In the genomic region with DNA sequence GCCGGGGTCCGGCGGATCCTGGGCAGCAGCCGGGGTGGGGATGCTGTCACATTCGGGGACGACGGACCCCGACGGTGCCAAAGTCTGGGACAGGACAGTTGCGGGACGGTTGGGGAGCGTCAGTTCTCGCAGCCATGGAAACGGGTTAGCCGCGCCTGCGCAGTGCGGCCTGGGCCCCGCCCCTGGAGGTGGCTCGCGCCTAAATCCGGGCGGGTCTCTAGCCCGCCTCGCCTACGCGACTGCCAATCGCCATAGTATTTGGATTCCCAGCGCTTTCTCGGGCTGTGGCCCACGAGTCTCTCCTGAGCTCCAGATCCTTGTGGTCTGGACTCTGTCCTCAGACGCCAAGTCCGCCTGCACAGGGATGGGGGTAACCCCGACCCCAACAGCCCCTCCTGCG, we compare ENCODE assay signal across 8 cellular contexts. TPM values are rescaled to one million over a fixed set of nuclear protein-coding genes. Genes with fewer than 3 reads are reported as not detected.
DNase-seq lines count a peak whose midpoint lies in the region; ATAC-seq, FAIRE-seq and TF ChIP-seq lines count a peak whose summit lies in the region.

ZMYND10 (minus strand) TSS at position 147 of the 400 bp plus-strand sequence. CDS start 153 bp downstream, outside the sequence.

- ATAC-seq in upper lobe of left lung (ENCODE audit: low FRiP score in 2 of 2) (peak; percentile 23 to 68), GM19328 (IDR thresholded peaks at IDR 0.05; ENCODE audit: unreplicated experiment) (no peak)

- H3K27me3 ChIP-seq in NT2/D1 (ENCODE audit: insufficient read depth, insufficient read length) (peaks cover 36% of the 10 kb centered on the region), osteoblast (ENCODE audit: insufficient read depth, low read length) (no peaks in the 10 kb centered on the region), upper lobe of left lung (no peaks in the 10 kb centered on the region)

- H3K27ac Mint-ChIP-seq in activated T-helper 2 cell treated with anti-CD3 and anti-CD28 coated beads, Interferon-gamma antibody, Interleukin-2, Interleukin-4, amounts not matched to agents 10 μg/mL and 5 μg/mL and 100 μg/mL, durations not matched to agents 14 hours and 24 hours and 36 hours: peak within 1 kb of the TSS; percentile 60

- peak; percentile 80 for DNase-seq in GM12891 (ENCODE audit: insufficient read length, low spot score)
- peak; percentile 54 for DNase-seq in NT2/D1 (ENCODE audit: low read depth, low spot score)
- peak; percentile 79 for DNase-seq in activated T-helper 2 cell treated with anti-CD3 and anti-CD28 coated beads, Interferon-gamma antibody, Interleukin-2, Interleukin-4, amounts not matched to agents 10 μg/mL and 5 μg/mL and 100 μg/mL, durations not matched to agents 14 hours and 24 hours and 36 hours (ENCODE audit: low spot score)
- DNase-seq in fibroblast of villous mesenchyme (ENCODE audit: low read depth): peak; percentile 51
- peak; percentile 98 for DNase-seq in osteoblast (ENCODE audit: insufficient read length, low spot score, missing footprints)
- peak; percentile 73 to 96 for DNase-seq in upper lobe of left lung
- DNase-seq in foreskin melanocyte: no peak

- H3K36me3 Mint-ChIP-seq in activated T-helper 2 cell treated with anti-CD3 and anti-CD28 coated beads, Interferon-gamma antibody, Interleukin-2, Interleukin-4, amounts not matched to agents 10 μg/mL and 5 μg/mL and 100 μg/mL, durations not matched to agents 14 hours and 24 hours and 36 hours (ENCODE audit: low read depth): peaks cover 29% of the 10 kb centered on the region

- peak within 1 kb of the TSS; percentile 94 for H2AFZ ChIP-seq in osteoblast (ENCODE audit: low read length)

- H3K4me1 Mint-ChIP-seq in activated T-helper 2 cell treated with anti-CD3 and anti-CD28 coated beads, Interferon-gamma antibody, Interleukin-2, Interleukin-4, amounts not matched to agents 10 μg/mL and 5 μg/mL and 100 μg/mL, durations not matched to agents 14 hours and 24 hours and 36 hours (ENCODE audit: low read depth): peaks cover 30% of the 10 kb centered on the region

- no peaks in the 10 kb centered on the region for H3K9me3 Mint-ChIP-seq in activated T-helper 2 cell treated with anti-CD3 and anti-CD28 coated beads, Interferon-gamma antibody, Interleukin-2, Interleukin-4, amounts not matched to agents 10 μg/mL and 5 μg/mL and 100 μg/mL, durations not matched to agents 14 hours and 24 hours and 36 hours

- H3K4me3 Mint-ChIP-seq in activated T-helper 2 cell treated with anti-CD3 and anti-CD28 coated beads, Interferon-gamma antibody, Interleukin-2, Interleukin-4, amounts not matched to agents 10 μg/mL and 5 μg/mL and 100 μg/mL, durations not matched to agents 14 hours and 24 hours and 36 hours (ENCODE audit: low read depth): peak within 1 kb of the TSS; percentile 76

- H3K9ac ChIP-seq in NT2/D1 (ENCODE audit: insufficient read length, low read depth): peak within 1 kb of the TSS; percentile 74

- intact Hi-C loops in activated T-helper 2 cell treated with anti-CD3 and anti-CD28 coated beads, Interferon-gamma antibody, Interleukin-2, Interleukin-4, amounts not matched to agents 10 μg/mL and 5 μg/mL and 100 μg/mL, durations not matched to agents 14 hours and 24 hours and 36 hours (cut with micrococcal nuclease): no loop called here

- H3K27ac ChIP-seq in osteoblast (ENCODE audit: low read depth, low read length) (no peak within 1 kb of the TSS), upper lobe of left lung (peak within 1 kb of the TSS in 1 of 4 donors; percentile 7)

- 13% methylated on average over 12 to 34 of the region's 35 CpGs for WGBS in upper lobe of left lung, 2 donors

- H3K36me3 ChIP-seq in NT2/D1 (ENCODE audit: insufficient read depth, insufficient read length, low read length): peaks cover 23% of the 10 kb centered on the region
- peaks cover 17% of the 10 kb centered on the region for H3K36me3 ChIP-seq in osteoblast (ENCODE audit: insufficient read depth, low read length)
- peaks cover 0 to 15% (median 13%) of the 10 kb centered on the region in 4 donors for H3K36me3 ChIP-seq in upper lobe of left lung

- H3K4me2 ChIP-seq in osteoblast (ENCODE audit: insufficient read depth, low read length): peak within 1 kb of the TSS; percentile 96

- H3K27me3 Mint-ChIP-seq in activated T-helper 2 cell treated with anti-CD3 and anti-CD28 coated beads, Interferon-gamma antibody, Interleukin-2, Interleukin-4, amounts not matched to agents 10 μg/mL and 5 μg/mL and 100 μg/mL, durations not matched to agents 14 hours and 24 hours and 36 hours (ENCODE audit: low read depth): no peaks in the 10 kb centered on the region

- peak; percentile 98 for FAIRE-seq in GM12891 (lab: Jason Lieb, UNC)

- peaks cover 16% of the 10 kb centered on the region for H3K4me1 ChIP-seq in NT2/D1 (ENCODE audit: insufficient read depth, insufficient read length)
- H3K4me1 ChIP-seq in osteoblast (ENCODE audit: insufficient read depth, low read length): peaks cover 24% of the 10 kb centered on the region
- H3K4me1 ChIP-seq in upper lobe of left lung: peaks cover 36 to 60% (median 40%) of the 10 kb centered on the region in 4 donors

- H3K4me3 ChIP-seq in NT2/D1 (ENCODE audit: insufficient read length, low read depth) (peak within 1 kb of the TSS; percentile 31), fibroblast of villous mesenchyme (ENCODE audit: low read depth, low read length) (peak within 1 kb of the TSS; percentile 59), osteoblast (ENCODE audit: insufficient read depth, low read length) (peak within 1 kb of the TSS; percentile 76), upper lobe of left lung (peak within 1 kb of the TSS; percentile 13 to 45 (median 36))

- H3K9me3 ChIP-seq in NT2/D1 (ENCODE audit: insufficient read depth, low read length): no peaks in the 10 kb centered on the region
- no peaks in the 10 kb centered on the region for H3K9me3 ChIP-seq in osteoblast (ENCODE audit: low read depth, low read length)
- H3K9me3 ChIP-seq in upper lobe of left lung: no peaks in the 10 kb centered on the region

- TF ChIP-seq CTCF in fibroblast of villous mesenchyme (IDR thresholded peaks at IDR 0.05; ENCODE audit: insufficient read depth, low read depth, low read length): no peak
- TF ChIP-seq CTCF in osteoblast (IDR thresholded peaks at IDR 0.05; ENCODE audit: extremely low read depth, low read depth, low read length): no peak
- TF ChIP-seq CTCF in upper lobe of left lung (IDR thresholded peaks at IDR 0.05): no peak

- no peak for TF ChIP-seq EP300 in upper lobe of left lung (IDR thresholded peaks at IDR 0.05)

- no peak for TF ChIP-seq POLR2A in GM12891 (IDR thresholded peaks at IDR 0.05; ENCODE audit: low read depth, low read length)
- TF ChIP-seq POLR2A in upper lobe of left lung (IDR thresholded peaks at IDR 0.05): peak in 1 of 4 donors; percentile 33

- peaks cover 21% of the 10 kb centered on the region for H3K79me2 ChIP-seq in osteoblast (ENCODE audit: insufficient read depth, low read length)

- H4K20me1 ChIP-seq in osteoblast (ENCODE audit: insufficient read depth, low read length): no peaks in the 10 kb centered on the region

TF ChIP-seq in GM12891, 5 proteins besides CTCF, POLR2A, EP300 and RAD21:
- TF ChIP-seq POLR2AphosphoS5 (IDR thresholded peaks at IDR 0.05; ENCODE audit: low read depth, low read length): no peak
- no peak for TF ChIP-seq TAF1 (IDR thresholded peaks at IDR 0.05; ENCODE audit: low read depth, low read length)
- no peak for TF ChIP-seq SPI1 (IDR thresholded peaks at IDR 0.05; ENCODE audit: low read depth, low read length)
- TF ChIP-seq PAX5 (IDR thresholded peaks at IDR 0.05; ENCODE audit: insufficient read depth, low read length, severe bottlenecking): no peak
- no peak for TF ChIP-seq POU2F2 (IDR thresholded peaks at IDR 0.05; ENCODE audit: low read depth, low read length)

RNA-seq across cellular contexts. Expression of gene ZMYND10, which starts in this region (rescaled TPM):
- 0.18 TPM for polyA plus RNA-seq in GM12891 (2012; ENCODE audit: low read depth, missing spikeins)
- 0.94 and 1.8 TPM in 2 replicates for total RNA-seq in activated T-helper 2 cell treated with anti-CD3 and anti-CD28 coated beads, Interferon-gamma antibody, Interleukin-2, Interleukin-4, amounts not matched to agents 10 μg/mL and 5 μg/mL and 100 μg/mL, durations not matched to agents 14 hours and 24 hours and 36 hours
- total RNA-seq in fibroblast of villous mesenchyme (0.97 and 1.3 TPM in 2 replicates), osteoblast (0.88 and 2.9 TPM in 2 replicates), upper lobe of left lung (10 to 100 TPM in 5 of 6 donors, 1 to 10 TPM in 1; 3.1 to 98.7 (median 31.5) TPM)
